ENCODE assay signal across 26 cellular contexts in genomic region chr3:184738982-184739381, GRCh38. TPM values are rescaled to one million over a fixed set of nuclear protein-coding genes. Genes with fewer than 3 reads are reported as not detected.
DNase-seq lines count a peak whose midpoint lies in the region; ATAC-seq and TF ChIP-seq lines count a peak whose summit lies in the region.
"Had no signal": no experiment of that assay in that cellular context is flagged by ENCODE, and none has a peak within 500 bp of the region (broad histone marks: within the 10 kb centered on the region; RNA-seq: fewer than 3 reads in every experiment).

No MANE protein-coding gene starts in this region.

- no peak for TF ChIP-seq EP300 in stomach (IDR thresholded peaks at IDR 0.05)

- H3K27me3 Mint-ChIP-seq in chondrocyte (ENCODE audit: low read depth) = peaks cover 2% of the 10 kb centered on the region

- ATAC-seq in left lobe of liver (no peak), GM18505 (IDR thresholded peaks at IDR 0.05; ENCODE audit: unreplicated experiment) (no peak)
- ATAC-seq: activated CD8-positive, alpha-beta memory T cell treated with anti-CD3 and anti-CD28 coated beads, Interleukin-2, amount 10 ng/mL, durations not matched to agents 7 days and 5 days; gastrocnemius medialis; HCT116 had no signal

- H3K27ac Mint-ChIP-seq in chondrocyte (ENCODE audit: unreplicated experiment) = no peak overlapping the region
- H3K27ac Mint-ChIP-seq: activated CD8-positive, alpha-beta memory T cell treated with anti-CD3 and anti-CD28 coated beads, Interleukin-2, amount 10 ng/mL, durations not matched to agents 7 days and 5 days; activated naive CD4-positive, alpha-beta T cell treated with anti-CD3 and anti-CD28 coated beads for 36 hours had no signal

- POLR2A ChIA-PET in RWPE1 (lab: Yijun Ruan, JAX; ENCODE audit: low non-redundant PET) = no interaction called here

- 86 to 96% (median 92%) methylated on average over 4 of the region's 4 CpGs for WGBS in stomach, 5 donors

- no peak for TF ChIP-seq CTCF in RWPE1 (conservative IDR thresholded peaks at IDR 0.05; ENCODE audit: low read depth)
- TF ChIP-seq CTCF in chondrocyte (IDR thresholded peaks at IDR 0.05) = no peak
- no peak for TF ChIP-seq CTCF in stomach (IDR thresholded peaks at IDR 0.05)

- CTCF ChIA-PET in RWPE1 (lab: Yijun Ruan, JAX) = interaction anchor here (0.5 to 2.1 kb wide), 4 partner anchors 12 to 178 kb away, joined by 3 to 10 read pairs (median 4); partner anchors contain the start of gene EPHB3

- H3K4me3 Mint-ChIP-seq in chondrocyte (ENCODE audit: unreplicated experiment) = no peak overlapping the region
- H3K4me3 Mint-ChIP-seq: activated CD8-positive, alpha-beta memory T cell treated with anti-CD3 and anti-CD28 coated beads, Interleukin-2, amount 10 ng/mL, durations not matched to agents 7 days and 5 days; activated naive CD4-positive, alpha-beta T cell treated with anti-CD3 and anti-CD28 coated beads for 36 hours; mesothelial cell of epicardium; naive B cell had no signal

- no peak overlapping the region for H3K4me3 ChIP-seq in stomach
- H3K4me3 ChIP-seq: BLaER1 treated with 17β-estradiol and CSF1 and Interleukin-3, amounts not matched to agents 10 nM and 100 nM; gastrocnemius medialis; left lung; transverse colon had no signal

- intact Hi-C loops in stomach (cut with DNase I; ENCODE audit: low total_unique reads) = no loop called here

- TF ChIP-seq POLR2A in stomach (IDR thresholded peaks at IDR 0.05) (no peak), GM18505 (IDR thresholded peaks at IDR 0.05; ENCODE audit: borderline replicate concordance, extremely low read depth, insufficient read depth, insufficient read length) (no peak)

- H3K4me1 ChIP-seq in stomach = peaks cover 0 to 20% (median 16%) of the 10 kb centered on the region in 4 donors
- H3K4me1 ChIP-seq: gastrocnemius medialis, left lung, transverse colon had no signal

- no peaks in the 10 kb centered on the region for H3K9me3 Mint-ChIP-seq in chondrocyte (ENCODE audit: low read depth)
- H3K9me3 Mint-ChIP-seq: activated naive CD4-positive, alpha-beta T cell treated with anti-CD3 and anti-CD28 coated beads for 36 hours; mesothelial cell of epicardium had no signal

- no peaks in the 10 kb centered on the region for H3K36me3 Mint-ChIP-seq in chondrocyte (ENCODE audit: low read depth)
- H3K36me3 Mint-ChIP-seq: activated CD8-positive, alpha-beta memory T cell treated with anti-CD3 and anti-CD28 coated beads, Interleukin-2, amount 10 ng/mL, durations not matched to agents 7 days and 5 days; mesothelial cell of epicardium; naive B cell had no signal

- no peaks in the 10 kb centered on the region for H3K36me3 ChIP-seq in stomach
- H3K36me3 ChIP-seq: BLaER1 treated with 17β-estradiol and CSF1 and Interleukin-3, amounts not matched to agents 10 nM and 100 nM; gastrocnemius medialis; left lung; transverse colon had no signal

- H3K9me3 ChIP-seq in stomach = no peaks in the 10 kb centered on the region
- H3K9me3 ChIP-seq: BLaER1 treated with 17β-estradiol and CSF1 and Interleukin-3, amounts not matched to agents 10 nM and 100 nM; gastrocnemius medialis; left lung; transverse colon had no signal

- H3K4me1 Mint-ChIP-seq in chondrocyte (ENCODE audit: low read depth) = peaks cover 26% of the 10 kb centered on the region
- H3K4me1 Mint-ChIP-seq: naive B cell had no signal

- peak overlapping the region; percentile 84 for H3K27ac ChIP-seq in RWPE1
- peak overlapping the region in 1 of 5 donors; percentile 71 for H3K27ac ChIP-seq in stomach
- H3K27ac ChIP-seq: gastrocnemius medialis, KMS-11, left lung, transverse colon had no signal

- DNase-seq in RWPE1 (ENCODE audit: low spot score) (no peak), chondrocyte (ENCODE audit: low spot score) (peak; percentile 8), left lobe of liver (ENCODE audit: low spot score) (peak; percentile 21), stomach (peak; percentile 19), NK-92 (lab: John Stamatoyannopoulos, UW; ENCODE audit: unreplicated experiment) (no peak), NCI-H510A treated with DMSO at 0.1 percent for 48 hours (lab: John Stamatoyannopoulos, UW) (no peak)
- DNase-seq: activated CD4-positive, CD25-positive, alpha-beta regulatory T cell; activated CD8-positive, alpha-beta memory T cell treated with anti-CD3 and anti-CD28 coated beads, Interleukin-2, amount 10 ng/mL, durations not matched to agents 7 days and 5 days; activated naive CD4-positive, alpha-beta T cell treated with anti-CD3 and anti-CD28 coated beads for 36 hours; amniotic stem cell; DMS79; gastrocnemius medialis; naive B cell; NCI-H1436 treated with DMSO at 0.1 percent for 48 hours; NCI-H446 treated with DMSO at 0.1 percent for 48 hours; occipital lobe; OCI-M1; stimulated activated CD8-positive, alpha-beta memory T cell treated with anti-CD3 and anti-CD28 coated beads, Interleukin-4, amount 100 ng/mL, for 48 hours; T-helper 9 cell; transverse colon had no signal

- H3K27me3 ChIP-seq in stomach = no peaks in the 10 kb centered on the region
- H3K27me3 ChIP-seq: BLaER1 treated with 17β-estradiol and CSF1 and Interleukin-3, amounts not matched to agents 10 nM and 100 nM; gastrocnemius medialis; left lung; transverse colon had no signal

RNA-seq across cellular contexts. Expression of gene MAGEF1, which starts 27.1 kb away (rescaled TPM):
- 35.0 to 37.8 TPM (median 36.1 TPM) in 3 replicates for total RNA-seq in chondrocyte
- 12.0 TPM for total RNA-seq in left lobe of liver
- total RNA-seq in stomach = 10 to 100 TPM; 19.3 to 81.1 (median 38.0) TPM
- 10 to 100 TPM; 28.9 to 35.5 (median 33.9) TPM for polyA plus RNA-seq in stomach

Comparison
In these comparisons a context has a peak if more than half of its experiments do, and no peak if none do; other contexts are left out.
1. DNase-seq: peak in chondrocyte (single experiment), left lobe of liver (single experiment) and stomach (single experiment); none in RWPE1 (single experiment), NK-92 (single experiment) and NCI-H510A treated with DMSO at 0.1 percent for 48 hours (single experiment).